ENCODE assay signal across 19 cellular contexts in genomic region chr3:53257465-53257864, GRCh38. TPM values are rescaled to one million over a fixed set of nuclear protein-coding genes. Genes with fewer than 3 reads are reported as not detected.
DNase-seq lines count a peak whose midpoint lies in the region; ATAC-seq, FAIRE-seq and TF ChIP-seq lines count a peak whose summit lies in the region.
"Had no signal": no experiment of that assay in that cellular context is flagged by ENCODE, and none has a peak within 500 bp of the region (broad histone marks: within the 10 kb centered on the region; RNA-seq: fewer than 3 reads in every experiment).

No MANE protein-coding gene starts in this region.

- H3K14ac ChIP-seq in H1 (ENCODE audit: insufficient read length) = no peak overlapping the region
- peak overlapping the region; percentile 20 for H3K14ac ChIP-seq in trophoblast cell (ENCODE audit: low read length)

- TF ChIP-seq POLR2A in A549 (IDR thresholded peaks at IDR 0.05; ENCODE audit: low read length) (no peak), H1 (IDR thresholded peaks at IDR 0.05; ENCODE audit: control extremely low read depth in 1 of 2, low read depth in 2 of 2, low read length in 2 of 2) (no peak)

- in situ Hi-C loops in GM13976 (cut with MboI; ENCODE audit: low sequenced_read_pairs, unreplicated experiment) = no loop called here

- no peak for TF ChIP-seq RAD21 in A549 (conservative IDR thresholded peaks at IDR 0.05 in 1 of 2, IDR thresholded peaks at IDR 0.05 in 1 of 2)
- TF ChIP-seq RAD21 in H1 (IDR thresholded peaks at IDR 0.05 in 1 of 2, conservative IDR thresholded peaks at IDR 0.05 in 1 of 2; ENCODE audit: low read depth in 2 of 2, low read length in 2 of 2) = no peak

- H4K91ac ChIP-seq in H1 (replicated peaks; ENCODE audit: insufficient read length, low read length) = peak overlapping the region; percentile 12
- peak overlapping the region; percentile 64 for H4K91ac ChIP-seq in trophoblast cell (ENCODE audit: low read depth, low read length)

- H3K79me1 ChIP-seq in H1 (ENCODE audit: low read depth, low read length) = no peaks in the 10 kb centered on the region
- peaks cover 20% of the 10 kb centered on the region for H3K79me1 ChIP-seq in trophoblast cell (ENCODE audit: low read length)

- no peaks in the 10 kb centered on the region for H3K9me3 Mint-ChIP-seq in GM23338

- H3K23ac ChIP-seq in H1 (ENCODE audit: insufficient read length) (no peak overlapping the region), trophoblast cell (ENCODE audit: low read length) (no peak overlapping the region)

- H3K9me3 ChIP-seq in A549 (no peaks in the 10 kb centered on the region), H1 (ENCODE audit: insufficient read depth in 2 of 2, low read depth in 1 of 2, low read length in 1 of 2) (no peaks in the 10 kb centered on the region), trophoblast cell (ENCODE audit: insufficient read depth, low read depth, low read length) (no peaks in the 10 kb centered on the region)
- H3K9me3 ChIP-seq: BLaER1, HAP-1 had no signal

- DNase-seq in A549 (ENCODE audit: low read depth in 1 of 2, low spot score in 1 of 2) (no peak), GM23338 (ENCODE audit: low spot score) (no peak), H1 (ENCODE audit: low read depth in 1 of 2, low spot score in 2 of 2) (no peak), trophoblast cell (no peak), SKM-1 (lab: John Stamatoyannopoulos, UW; ENCODE audit: unreplicated experiment) (no peak), GM13976 (ENCODE audit: low spot score) (no peak)
- DNase-seq: KBM-7, NCI-H1417, NCI-H187 treated with DMSO at 0.1 percent for 48 hours, NCI-H226, SIG-M5 had no signal

- H3K27ac ChIP-seq in A549 (peak overlapping the region; percentile 99 to 100; a peak in 5 of 6 replicates), GM23338 (ENCODE audit: low read depth) (no peak overlapping the region), H1 (ENCODE audit: low read depth, low read length) (no peak overlapping the region), trophoblast cell (ENCODE audit: low read depth, low read length) (no peak overlapping the region)
- H3K27ac ChIP-seq: BLaER1 had no signal

- peak overlapping the region; percentile 12; the same call in 1 of the 2 replicates for H3K18ac ChIP-seq in H1 (ENCODE audit: extremely low read depth, low read length)
- H3K18ac ChIP-seq in trophoblast cell (ENCODE audit: low read length) = no peak overlapping the region

- H3K4me3 ChIP-seq in A549 (no peak overlapping the region), GM23338 (no peak overlapping the region), H1 (ENCODE audit: extremely low read depth in 1 of 4, insufficient read depth in 2 of 4, low read depth in 3 of 4, low read length in 4 of 4) (no peak overlapping the region), trophoblast cell (ENCODE audit: low read depth, low read length) (no peak overlapping the region)
- H3K4me3 ChIP-seq: BLaER1, HAP-1 had no signal

- H2BK120ac ChIP-seq in H1 (replicated peaks; ENCODE audit: low read depth, low read length) (no peak overlapping the region), trophoblast cell (ENCODE audit: insufficient read depth, low read length, poor library complexity) (peak overlapping the region; percentile 37)

- peaks cover 15% of the 10 kb centered on the region for H3K23me2 ChIP-seq in H1 (ENCODE audit: low read depth, low read length)

- TF ChIP-seq EP300 in A549 (IDR thresholded peaks at IDR 0.05) = no peak
- TF ChIP-seq EP300 in H1 (IDR thresholded peaks at IDR 0.05; ENCODE audit: borderline replicate concordance in 1 of 2, low read depth in 2 of 2, low read length in 2 of 2) = no peak

- FAIRE-seq in A549 (lab: Jason Lieb, UNC) = no peak
- FAIRE-seq in H1 (lab: Jason Lieb, UNC) = no peak
- FAIRE-seq: A204.1, D721Med, GM12892 had no signal

- H4K8ac ChIP-seq in H1 (ENCODE audit: extremely low read depth, insufficient read depth, low read length) = no peak overlapping the region
- no peak overlapping the region for H4K8ac ChIP-seq in trophoblast cell (ENCODE audit: low read depth, low read length)

- POLR2A ChIA-PET in A549 (lab: Yijun Ruan, JAX) = no interaction called here
- POLR2A ChIA-PET in H1 (lab: Charles Lee; ENCODE audit: partially characterized antibody) = interaction anchor here (1.0 to 20.5 kb wide), 7 partner anchors 9 to 91 kb away, joined by 3 to 449 read pairs (median 12); partner anchors contain the start of gene DCP1A

- no peak overlapping the region for H3K27ac Mint-ChIP-seq in GM23338

- H3K4me3 Mint-ChIP-seq in GM23338 = no peak overlapping the region; the same call in 2 of the 3 replicates

- peak overlapping the region; percentile 78; the same call in 1 of the 2 replicates for H2BK12ac ChIP-seq in H1 (ENCODE audit: low read depth, low read length)
- H2BK12ac ChIP-seq in trophoblast cell (ENCODE audit: low read length) = peak overlapping the region; percentile 63

- H2BK5ac ChIP-seq in H1 (ENCODE audit: low read depth, low read length) (peak overlapping the region; percentile 96; the same call in 1 of the 2 replicates), trophoblast cell (ENCODE audit: low read depth, low read length, poor library complexity) (no peak overlapping the region)

- no peak overlapping the region for H3K56ac ChIP-seq in H1 (replicated peaks; ENCODE audit: insufficient read length, low read depth, low read length)

- CTCF ChIA-PET in A549 (lab: Yijun Ruan, JAX) = interaction anchor here (0.9 to 1.7 kb wide), 5 partner anchors 10 to 143 kb away, joined by 3 to 5 read pairs (median 3); no protein-coding TSS in a partner anchor
- CTCF ChIA-PET in H1 (lab: Charles Lee; ENCODE audit: partially characterized antibody) = interaction anchor here (0.8 to 3.5 kb wide), 7 partner anchors 13 to 124 kb away, joined by 3 to 13 read pairs (median 4); no protein-coding TSS in a partner anchor

- TF ChIP-seq CTCF in A549 (IDR thresholded peaks at IDR 0.05) = no peak
- TF ChIP-seq CTCF in GM23338 (conservative IDR thresholded peaks at IDR 0.05; ENCODE audit: low read depth in 2 of 2) = no peak
- no peak for TF ChIP-seq CTCF in H1 (IDR thresholded peaks at IDR 0.05; ENCODE audit: control extremely low read depth in 1 of 3, insufficient read depth in 1 of 3, low read depth in 1 of 3, low read length in 3 of 3)
- TF ChIP-seq CTCF in GM13976 (IDR thresholded peaks at IDR 0.05; ENCODE audit: borderline replicate concordance, control extremely low read depth, extremely low read depth, insufficient read depth, missing control alignments) = no peak

- H2BK15ac ChIP-seq in H1 (ENCODE audit: low read length) = peak overlapping the region; percentile 78; the same call in 1 of the 2 replicates

- H3K36me3 Mint-ChIP-seq in GM23338 (ENCODE audit: low read depth) = peaks cover 27% of the 10 kb centered on the region

- peaks cover 47% of the 10 kb centered on the region for H3K4me1 Mint-ChIP-seq in GM23338

- peak overlapping the region; percentile 73 for H2BK20ac ChIP-seq in H1 (ENCODE audit: low read length)

- H3K4me2 ChIP-seq in A549 (no peak overlapping the region), GM23338 (0 out of 2 replicates have a peak overlapping the region, but pooled peaks have one; percentile 39), H1 (ENCODE audit: insufficient read depth in 1 of 2, low read depth in 2 of 2, low read length in 2 of 2) (no peak overlapping the region), trophoblast cell (ENCODE audit: low read length) (no peak overlapping the region)
- H3K4me2 ChIP-seq: BLaER1 had no signal

- H3K36me3 ChIP-seq in GM23338 (ENCODE audit: insufficient read depth) (peaks cover 13% of the 10 kb centered on the region; the same call in 1 of the 2 replicates), H1 (ENCODE audit: control insufficient read depth in 2 of 4, insufficient read depth in 4 of 4, low read length in 3 of 4) (no peaks in the 10 kb centered on the region), trophoblast cell (ENCODE audit: control insufficient read depth in 1 of 2, insufficient read depth in 2 of 2, low read length in 2 of 2) (no peaks in the 10 kb centered on the region)
- H3K36me3 ChIP-seq: BLaER1 had no signal

- ATAC-seq in A549 (no peak), GM23338 (no peak), HG03571 (IDR thresholded peaks at IDR 0.05; ENCODE audit: unreplicated experiment) (no peak), GM18519 (IDR thresholded peaks at IDR 0.05; ENCODE audit: low FRiP score, unreplicated experiment) (no peak)
- ATAC-seq: SK-N-SH treated with all-trans-retinoic acid at 6 μM for 48 hours had no signal

- H3F3A ChIP-seq in GM23338 (replicated peaks; ENCODE audit: low read depth) = peaks cover 24% of the 10 kb centered on the region

- peaks cover 15% of the 10 kb centered on the region for H4K20me1 ChIP-seq in GM23338 (replicated peaks; ENCODE audit: insufficient read depth)
- peaks cover 10 to 16% of the 10 kb centered on the region in 2 experiments for H4K20me1 ChIP-seq in H1 (replicated peaks in 1 of 2; ENCODE audit: control insufficient read depth in 1 of 2, insufficient read depth in 2 of 2, low read length in 2 of 2)

- peaks cover 11% of the 10 kb centered on the region; the same call in 1 of the 2 replicates for H3K9me2 ChIP-seq in GM23338 (ENCODE audit: insufficient read depth)

- H3K4me1 ChIP-seq in A549 (peaks cover 32% of the 10 kb centered on the region), GM23338 (ENCODE audit: insufficient read depth) (peaks cover 46% of the 10 kb centered on the region), H1 (replicated peaks in 1 of 4; ENCODE audit: control insufficient read depth in 3 of 4, insufficient read depth in 4 of 4, low read length in 3 of 4) (peaks cover 4 to 26% (median 21%) of the 10 kb centered on the region in 4 experiments), trophoblast cell (ENCODE audit: control insufficient read depth in 1 of 2, insufficient read depth in 2 of 2, low read length in 2 of 2) (peaks cover 15 to 27% of the 10 kb centered on the region in 2 experiments)

- no peak overlapping the region for H4K5ac ChIP-seq in H1 (ENCODE audit: insufficient read length, low read depth, low read length)

- H3K27me3 ChIP-seq in GM23338 (ENCODE audit: insufficient read depth) (no peaks in the 10 kb centered on the region), H1 (replicated peaks in 1 of 4; ENCODE audit: control insufficient read depth in 3 of 4, extremely low read depth in 1 of 4, insufficient read depth in 3 of 4, low read length in 3 of 4) (no peaks in the 10 kb centered on the region), trophoblast cell (ENCODE audit: insufficient read depth, low read length) (no peaks in the 10 kb centered on the region)
- H3K27me3 ChIP-seq: BLaER1 had no signal

- H2AFZ ChIP-seq in GM23338 (no peak overlapping the region), H1 (ENCODE audit: low read length) (no peak overlapping the region), trophoblast cell (ENCODE audit: insufficient read depth, low read length, poor library complexity) (no peak overlapping the region)

- no peak overlapping the region for H4K12ac ChIP-seq in trophoblast cell (ENCODE audit: low read depth, low read length)

- H3K4ac ChIP-seq in H1 (replicated peaks; ENCODE audit: insufficient read length, low read depth, low read length) (peak overlapping the region; percentile 14), trophoblast cell (ENCODE audit: low read depth, low read length) (peak overlapping the region; percentile 23)

- H2AK5ac ChIP-seq in H1 (ENCODE audit: low read depth, low read length) (0 out of 2 replicates have a peak overlapping the region, but pooled peaks have one; percentile 6), trophoblast cell (ENCODE audit: low read length) (peak overlapping the region; percentile 41)

- H3K27me3 Mint-ChIP-seq in GM23338 (ENCODE audit: insufficient read depth, low read depth, poor library complexity) = peaks cover 40% of the 10 kb centered on the region

- H3K79me2 ChIP-seq in GM23338 (replicated peaks; ENCODE audit: insufficient read depth) = peaks cover 39% of the 10 kb centered on the region
- peaks cover 27 to 36% of the 10 kb centered on the region in 2 experiments for H3K79me2 ChIP-seq in H1 (ENCODE audit: control insufficient read depth in 1 of 2, insufficient read depth in 2 of 2, low read length in 2 of 2)
- peaks cover 30% of the 10 kb centered on the region for H3K79me2 ChIP-seq in trophoblast cell (ENCODE audit: control insufficient read depth, insufficient read depth, low read length, poor library complexity)

- WGBS in A549 (ENCODE audit: missing lambda C conversion rate) = 88% methylated on average over 3 of the region's 4 CpGs
- WGBS in H1 (ENCODE audit: extremely low coverage in 1 of 2, insufficient coverage in 1 of 2, insufficient read length in 1 of 2, insufficient replicate concordance in 2 of 2, low coverage in 1 of 2, low lambda C conversion rate in 2 of 2, missing lambda C conversion rate in 1 of 2), 2 experiments = 88% methylated on average over 3 of the region's 4 CpGs; no CpG with 5 or more reads in 1 of the 2 experiments
- no CpG with 5 or more reads among the region's 4 CpGs for WGBS in trophoblast cell (ENCODE audit: extremely low coverage, insufficient coverage, insufficient read length)

- H3K9ac ChIP-seq in H1 (replicated peaks in 1 of 4; ENCODE audit: extremely low read depth in 1 of 4, low read depth in 3 of 4, low read length in 3 of 4) = no peak overlapping the region
- no peak overlapping the region for H3K9ac ChIP-seq in trophoblast cell (ENCODE audit: low read length)
- H3K9ac ChIP-seq: BLaER1 had no signal

RNA-seq across cellular contexts. Expression of gene TKT, which starts 1.6 kb away (rescaled TPM):
- polyA plus RNA-seq in A549 (2011; rRNA removed) (628 and 740 TPM in 2 replicates), A549 (2017; fragmentation: RNase III; extraction: RNeasy Plus Mini Kit Qiagen cat#74134 plus additional on column Dnase treatment) (1,284 to 1,468 TPM (median 1,457 TPM) in 3 replicates), GM23338 (2016; fragmentation: Nextera tagmentation; extraction: Ambion mirVana) (584 and 604 TPM in 2 replicates), H1 (2011; rRNA removed) (418 and 649 TPM in 2 replicates)
- 788 and 1,278 TPM in 2 replicates for polyA plus RNA-seq in A549 (2012; cell fraction: cytosol; rRNA removed)
- polyA plus RNA-seq in A549 (2012; cell fraction: nucleus; rRNA removed) = 1,392 and 1,832 TPM in 2 replicates
- 615 and 777 TPM in 2 replicates for polyA minus RNA-seq in A549 (2011; rRNA and poly(A)+ RNA removed)
- total RNA-seq in GM23338 (2014; rRNA removed; shearing (Covaris generic)) = 1,229 and 1,411 TPM in 2 replicates
- 975 and 986 TPM in 2 replicates for total RNA-seq in H1 (2021; fragmentation: NEBNext Ultra II Directional; extraction: Animal tissue kit (Norgen Biotek cat#: 25700))
- polyA plus RNA-seq in H1 (2011; cell fraction: cytosol; rRNA removed) = 449 TPM
- 987 TPM for polyA plus RNA-seq in H1 (2011; cell fraction: nucleus; rRNA removed)
- polyA plus RNA-seq in H1 (2012, experiment 1 of 2) = 570 to 1,148 TPM (median 1,049 TPM) in 4 replicates
- polyA plus RNA-seq in H1 (2012, experiment 2 of 2) = 841 TPM
- polyA plus RNA-seq in H1 (2013, experiment 1 of 2) = 760 TPM
- polyA plus RNA-seq in H1 (2013, experiment 2 of 2) = 785 TPM
- 353 and 390 TPM in 2 replicates for polyA minus RNA-seq in H1 (2011; rRNA and poly(A)+ RNA removed)
- polyA minus RNA-seq in H1 (2011; cell fraction: cytosol; rRNA and poly(A)+ RNA removed) = 430 TPM
- polyA minus RNA-seq in H1 (2011; cell fraction: nucleus; rRNA and poly(A)+ RNA removed) = 346 TPM
- 527 and 539 TPM in 2 replicates for polyA plus RNA-seq in trophoblast cell (2013)

Comparison
In these comparisons a context has a peak if more than half of its experiments do, and no peak if none do; other contexts are left out.
1. H3K27ac ChIP-seq: peak in A549 (2 of 2); none in GM23338 (single experiment), H1 (single experiment) and trophoblast cell (single experiment).